In the genomic region with DNA sequence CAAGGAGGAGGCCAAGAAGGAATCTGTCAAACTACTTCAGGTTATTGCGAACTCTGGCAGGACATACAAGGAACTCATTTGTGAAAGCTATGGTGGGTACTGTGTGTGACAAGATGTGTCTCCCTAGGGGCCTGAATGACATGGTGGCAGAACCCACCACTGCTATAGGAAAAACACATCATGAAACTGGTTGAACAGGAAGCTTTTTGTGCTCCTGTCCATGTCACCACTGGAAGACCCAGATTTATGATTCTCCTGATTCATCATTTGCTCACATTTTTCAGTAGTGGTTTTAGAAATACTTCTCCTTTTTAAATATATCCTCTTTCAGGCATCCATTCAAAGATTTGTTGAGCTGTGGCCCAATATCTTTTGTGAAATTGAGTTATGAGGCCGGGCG, we compare ENCODE assay signal across 29 cellular contexts. TPM values are rescaled to one million over a fixed set of nuclear protein-coding genes. Genes with fewer than 3 reads are reported as not detected.
A peak's percentile ranks its signal among the peaks of the same experiment; 100 is the strongest.
DNase-seq lines count a peak whose midpoint lies in the region; ATAC-seq, FAIRE-seq and TF ChIP-seq lines count a peak whose summit lies in the region.
"Had no signal": no experiment of that assay in that cellular context is flagged by ENCODE, and none has a peak within 500 bp of the region (broad histone marks: within the 10 kb centered on the region; RNA-seq: fewer than 3 reads in every experiment).

No MANE protein-coding gene starts in this region.

- no peak overlapping the region for H3K27ac ChIP-seq in HepG2 (ENCODE audit: extremely low read length, insufficient read depth, low read length)
- H3K27ac ChIP-seq: A549, ascending aorta, right lobe of liver had no signal

- TF ChIP-seq POLR2A in HepG2 (IDR thresholded peaks at IDR 0.05; ENCODE audit: insufficient read depth in 1 of 2, low read depth in 2 of 2, low read length in 2 of 2), result no peak

- no peaks in the 10 kb centered on the region for H3K79me2 ChIP-seq in HepG2 (ENCODE audit: insufficient read depth, low read length)

- H3K36me3 ChIP-seq in HepG2 (replicated peaks in 1 of 2; ENCODE audit: control insufficient read depth in 1 of 2, insufficient read depth in 2 of 2, low read length in 2 of 2) (no peaks in the 10 kb centered on the region), Caco-2 (ENCODE audit: control insufficient read depth, insufficient read depth, low read length) (no peaks in the 10 kb centered on the region)
- H3K36me3 ChIP-seq: ascending aorta, right lobe of liver had no signal

- BruUV-seq in HepG2 (replicated peaks; lab: Mats Ljungman, UMichigan), result no TSS peak
- no TSS peak for BruUV-seq in Caco-2 (replicated peaks; lab: Mats Ljungman, UMichigan)

- POLR2A ChIA-PET in activated B cell treated with CpG ODN at 0.5 μM for 24 hours (lab: Charles Lee) (interaction anchor here (0.6 to 4.4 kb wide), 14 partner anchors 14 to 1011 kb away, joined by 3 to 101 read pairs (median 4); a partner anchor contains a TSS), HepG2 (lab: Yijun Ruan, JAX) (interaction anchor here (3.0 kb wide), 1 partner anchor 24 kb away, joined by 14 read pairs; no protein-coding TSS in a partner anchor), Caco-2 (lab: Charles Lee) (no interaction called here)

- DNase-seq in stimulated activated naive CD8-positive, alpha-beta T cell treated with anti-CD3 and anti-CD28 coated beads, Interleukin-15, Interleukin-2, amounts not matched to agents 100 U/mL and 50 U/mL, for 24 hours, result no peak
- peak; percentile 73 to 98 for DNase-seq in NOMO-1 (lab: John Stamatoyannopoulos, UW; ENCODE audit: unreplicated experiment in 2 of 2)
- DNase-seq in activated B cell treated with CpG ODN at 0.5 μM for 24 hours, result no peak
- no peak for DNase-seq in HepG2 (ENCODE audit: low spot score)
- DNase-seq in Caco-2, result no peak
- DNase-seq: activated CD4-positive, alpha-beta T cell treated with anti-CD3 and anti-CD28 coated beads for 4 hours; activated CD8-positive, alpha-beta memory T cell treated with anti-CD3 and anti-CD28 coated beads, Interleukin-2, amount 10 ng/mL, durations not matched to agents 7 days and 5 days; caudate nucleus; dermis blood vessel endothelial cell; H9; KG1; left cardiac atrium; NCI-H1092 treated with DMSO at 0.1 percent for 48 hours; NCI-H2081; nephron progenitor cell; right lobe of liver; Right ventricle myocardium superior had no signal

- H3K27me3 Mint-ChIP-seq in stimulated activated naive CD8-positive, alpha-beta T cell treated with anti-CD3 and anti-CD28 coated beads, Interleukin-15, Interleukin-2, amounts not matched to agents 100 ng/mL and 50 ng/mL, for 24 hours, result no peaks in the 10 kb centered on the region
- H3K27me3 Mint-ChIP-seq in activated B cell treated with CpG ODN at 0.5 μM for 24 hours, result no peaks in the 10 kb centered on the region
- peaks cover 4% of the 10 kb centered on the region for H3K27me3 Mint-ChIP-seq in Caco-2 (ENCODE audit: insufficient read depth, unreplicated experiment)
- H3K27me3 Mint-ChIP-seq: activated naive CD8-positive, alpha-beta T cell had no signal

- CTCF ChIA-PET in activated B cell treated with CpG ODN at 0.5 μM for 24 hours (lab: Charles Lee), result interaction anchor here (1.4 kb wide), 1 partner anchor 15 kb away, joined by 3 read pairs; no protein-coding TSS in a partner anchor
- CTCF ChIA-PET in HepG2 (lab: Yijun Ruan, JAX; ENCODE audit: low intra/inter-chr PET ratio, low total read pairs), result no interaction called here
- CTCF ChIA-PET in Caco-2 (lab: Charles Lee), result no interaction called here

- ATAC-seq in stimulated activated naive CD8-positive, alpha-beta T cell treated with anti-CD3 and anti-CD28 coated beads, Interleukin-15, Interleukin-2, amounts not matched to agents 100 U/mL and 50 U/mL, for 24 hours, result no peak
- ATAC-seq in activated B cell treated with CpG ODN at 0.5 μM for 24 hours (ENCODE audit: low read depth) (peak; percentile 73), HepG2 (no peak), HG02623 (IDR thresholded peaks at IDR 0.05; ENCODE audit: unreplicated experiment) (no peak), GM21360 (IDR thresholded peaks at IDR 0.05; ENCODE audit: unreplicated experiment) (no peak)
- ATAC-seq: A549; activated CD8-positive, alpha-beta memory T cell treated with anti-CD3 and anti-CD28 coated beads, Interleukin-2, amount 10 ng/mL, durations not matched to agents 7 days and 5 days; left cardiac atrium; right lobe of liver had no signal

- peak overlapping the region; percentile 49 for H3K27ac Mint-ChIP-seq in stimulated activated naive CD8-positive, alpha-beta T cell treated with anti-CD3 and anti-CD28 coated beads, Interleukin-15, Interleukin-2, amounts not matched to agents 100 ng/mL and 50 ng/mL, for 24 hours
- H3K27ac Mint-ChIP-seq in activated B cell treated with CpG ODN at 0.5 μM for 24 hours (peak overlapping the region; percentile 84), Caco-2 (ENCODE audit: unreplicated experiment) (no peak overlapping the region)
- H3K27ac Mint-ChIP-seq: H9, mesothelial cell of epicardium, nephron progenitor cell had no signal

- no peak for FAIRE-seq in HepG2 (lab: Jason Lieb, UNC)
- FAIRE-seq: A549 had no signal

- H3K4me1 ChIP-seq in HepG2 (ENCODE audit: insufficient read depth, low read length) (peaks cover 60% of the 10 kb centered on the region), Caco-2 (peaks cover 10% of the 10 kb centered on the region)
- H3K4me1 ChIP-seq: ascending aorta had no signal

- in situ Hi-C loops in HepG2 (cut with HindIII; ENCODE audit: extremely low pct_ligation_motif_present, low pct_unique_long_range_greater_than_20kb), result no loop called here

- 93% methylated on average over 3 of the region's 3 CpGs for WGBS in HepG2 (ENCODE audit: low lambda C conversion rate)

- H3K9ac ChIP-seq in HepG2 (ENCODE audit: insufficient read depth, low read depth, low read length), result no peak overlapping the region

- TF ChIP-seq EP300 in HepG2 (IDR thresholded peaks at IDR 0.05; ENCODE audit: low read depth in 2 of 2, low read length in 2 of 2) (no peak), HepG2 (CRISPR knock-in tag; IDR thresholded peaks at IDR 0.05; ENCODE audit: borderline replicate concordance) (no peak)

- no peak overlapping the region for H3K4me3 ChIP-seq in HepG2 (replicated peaks in 1 of 3; ENCODE audit: insufficient read depth in 1 of 3, low read depth in 2 of 3, low read length in 3 of 3)
- H3K4me3 ChIP-seq in Caco-2 (ENCODE audit: low read depth, low read length), result no peak overlapping the region
- H3K4me3 ChIP-seq: A549, ascending aorta, right lobe of liver had no signal

- H3K9me3 ChIP-seq in HepG2 (ENCODE audit: low read length) (no peaks in the 10 kb centered on the region), Caco-2 (no peaks in the 10 kb centered on the region)
- H3K9me3 ChIP-seq: A549, ascending aorta, right lobe of liver had no signal

- H3K4me2 ChIP-seq in HepG2 (ENCODE audit: low read depth, low read length), result no peak overlapping the region
- H3K4me2 ChIP-seq: A549 had no signal

- TF ChIP-seq CTCF in activated B cell treated with CpG ODN at 0.5 μM for 24 hours (IDR thresholded peaks at IDR 0.05), result no peak
- TF ChIP-seq CTCF in HepG2 (CRISPR knock-in tag; IDR thresholded peaks at IDR 0.05), result no peak
- no peak for TF ChIP-seq CTCF in Caco-2 (IDR thresholded peaks at IDR 0.05; ENCODE audit: insufficient read depth in 1 of 2, low read depth in 1 of 2, low read length in 1 of 2, severe bottlenecking in 1 of 2, unreplicated experiment in 1 of 2)

- no peaks in the 10 kb centered on the region for H3K36me3 Mint-ChIP-seq in stimulated activated naive CD8-positive, alpha-beta T cell treated with anti-CD3 and anti-CD28 coated beads, Interleukin-15, Interleukin-2, amounts not matched to agents 100 ng/mL and 50 ng/mL, for 24 hours (ENCODE audit: low read depth)
- H3K36me3 Mint-ChIP-seq in activated B cell treated with CpG ODN at 0.5 μM for 24 hours (ENCODE audit: low read depth) (no peaks in the 10 kb centered on the region), Caco-2 (ENCODE audit: insufficient read depth, unreplicated experiment) (peaks cover 4% of the 10 kb centered on the region)

- H3K9me3 Mint-ChIP-seq in stimulated activated naive CD8-positive, alpha-beta T cell treated with anti-CD3 and anti-CD28 coated beads, Interleukin-15, Interleukin-2, amounts not matched to agents 100 ng/mL and 50 ng/mL, for 24 hours, result no peaks in the 10 kb centered on the region
- H3K9me3 Mint-ChIP-seq in activated B cell treated with CpG ODN at 0.5 μM for 24 hours, result no peaks in the 10 kb centered on the region
- H3K9me3 Mint-ChIP-seq in Caco-2 (ENCODE audit: unreplicated experiment), result no peaks in the 10 kb centered on the region
- H3K9me3 Mint-ChIP-seq: H9, mesothelial cell of epicardium, nephron progenitor cell had no signal

- H2AFZ ChIP-seq in HepG2 (ENCODE audit: low read length), result no peak overlapping the region

- no peaks in the 10 kb centered on the region for H3K27me3 ChIP-seq in HepG2 (ENCODE audit: control insufficient read depth in 1 of 2, insufficient read depth in 2 of 2, low read length in 2 of 2)
- H3K27me3 ChIP-seq in Caco-2 (replicated peaks; ENCODE audit: control insufficient read depth, insufficient read depth, low read length), result no peaks in the 10 kb centered on the region
- H3K27me3 ChIP-seq: ascending aorta, right lobe of liver had no signal

- no peak overlapping the region for H3K4me3 Mint-ChIP-seq in stimulated activated naive CD8-positive, alpha-beta T cell treated with anti-CD3 and anti-CD28 coated beads, Interleukin-15, Interleukin-2, amounts not matched to agents 100 ng/mL and 50 ng/mL, for 24 hours
- peak overlapping the region; percentile 69 for H3K4me3 Mint-ChIP-seq in activated B cell treated with CpG ODN at 0.5 μM for 24 hours
- no peak overlapping the region for H3K4me3 Mint-ChIP-seq in Caco-2 (ENCODE audit: unreplicated experiment)
- H3K4me3 Mint-ChIP-seq: activated CD8-positive, alpha-beta memory T cell treated with anti-CD3 and anti-CD28 coated beads, Interleukin-2, amount 10 ng/mL, durations not matched to agents 7 days and 5 days; H9; mesothelial cell of epicardium; nephron progenitor cell had no signal

- intact Hi-C loops in activated B cell treated with CpG ODN at 0.5 μM for 24 hours (cut with micrococcal nuclease), result loop anchor here (1.0 to 2.0 kb wide), 2 partner anchors 15 to 24 kb away; a partner anchor contains a TSS
- intact Hi-C loops in HepG2 (cut with micrococcal nuclease; ENCODE audit: unreplicated experiment), result no loop called here
- intact Hi-C loops in Caco-2 (cut with micrococcal nuclease; ENCODE audit: unreplicated experiment), result no loop called here

- H4K20me1 ChIP-seq in HepG2 (ENCODE audit: insufficient read depth, low read length), result no peaks in the 10 kb centered on the region

- peaks cover 43% of the 10 kb centered on the region for H3K4me1 Mint-ChIP-seq in stimulated activated naive CD8-positive, alpha-beta T cell treated with anti-CD3 and anti-CD28 coated beads, Interleukin-15, Interleukin-2, amounts not matched to agents 100 ng/mL and 50 ng/mL, for 24 hours (ENCODE audit: low read depth)
- H3K4me1 Mint-ChIP-seq in activated B cell treated with CpG ODN at 0.5 μM for 24 hours (peaks cover 52% of the 10 kb centered on the region), Caco-2 (ENCODE audit: low read depth, unreplicated experiment) (peaks cover 7% of the 10 kb centered on the region)

- TF ChIP-seq RAD21 in HepG2 (CRISPR knock-in tag; IDR thresholded peaks at IDR 0.05), result no peak

RNA-seq across cellular contexts. Expression of a gene that starts 23.6 kb away (rescaled TPM):
- total RNA-seq in activated B cell treated with CpG ODN at 0.5 μM for 24 hours, result 18.1 and 19.9 TPM in 2 replicates
- total RNA-seq in HepG2 (2016; rRNA removed; fragmentation: Illumina TruSeq; extraction: Trizol), result not detected in 2 replicates
- not detected in 2 replicates for total RNA-seq in HepG2 (2016; cell fraction: cytosol; rRNA removed; fragmentation: Illumina TruSeq; extraction: Trizol; ENCODE audit: low read depth)
- total RNA-seq in HepG2 (2016; cell fraction: insoluble cytoplasmic fraction; rRNA removed; fragmentation: Illumina TruSeq; extraction: Trizol), result 0.35 TPM in 1 of 2 replicates, not detected in the other
- not detected in 2 replicates for total RNA-seq in HepG2 (2016; cell fraction: membrane; rRNA removed; fragmentation: Illumina TruSeq; extraction: Trizol)
- not detected in 2 replicates for total RNA-seq in HepG2 (2016; cell fraction: nucleus; rRNA removed; fragmentation: Illumina TruSeq; extraction: Trizol)
- 0.69 and 1.1 TPM in 2 replicates for polyA plus RNA-seq in HepG2 (2011; rRNA removed)
- 0.37 and 0.52 TPM in 2 replicates for polyA plus RNA-seq in HepG2 (2011; cell fraction: cytosol; rRNA removed)
- polyA plus RNA-seq in HepG2 (2011; cell fraction: nucleus; rRNA removed), result 5.8 and 7.5 TPM in 2 replicates
- 0.35 and 1.7 TPM in 2 replicates for polyA plus RNA-seq in HepG2 (2012)
- not detected in 2 replicates for polyA plus RNA-seq in HepG2 (2016; cell fraction: cytosol; fragmentation: Illumina TruSeq; extraction: Trizol; ENCODE audit: low read depth)
- polyA plus RNA-seq in HepG2 (2016; cell fraction: insoluble cytoplasmic fraction; fragmentation: Illumina TruSeq; extraction: Trizol; ENCODE audit: low read depth), result not detected in 2 replicates
- polyA plus RNA-seq in HepG2 (2016; cell fraction: membrane; fragmentation: Illumina TruSeq; extraction: Trizol; ENCODE audit: low read depth), result not detected in 2 replicates
- polyA plus RNA-seq in HepG2 (2016; cell fraction: nucleus; fragmentation: Illumina TruSeq; extraction: Trizol; ENCODE audit: insufficient read depth, low read depth), result not detected in 2 replicates
- 2.2 TPM in 1 of 2 replicates, not detected in the other for polyA minus RNA-seq in HepG2 (2011; rRNA and poly(A)+ RNA removed; ENCODE audit: low replicate concordance)
- not detected in 2 replicates for polyA minus RNA-seq in HepG2 (2011; cell fraction: cytosol; rRNA and poly(A)+ RNA removed)
- polyA minus RNA-seq in HepG2 (2011; cell fraction: nucleus; rRNA and poly(A)+ RNA removed), result 1.7 TPM in 1 of 2 replicates, not detected in the other
- 0.37 TPM in 1 of 2 replicates, not detected in the other for total RNA-seq in Caco-2 (2022)
- total RNA-seq: ascending aorta, dermis blood vessel endothelial cell had no signal

RNA-seq across cellular contexts. Expression of a gene that starts 23.9 kb away (rescaled TPM):
- 4.6 and 4.8 TPM in 2 replicates for total RNA-seq in activated B cell treated with CpG ODN at 0.5 μM for 24 hours
- 12.6 and 13.8 TPM in 2 replicates for total RNA-seq in HepG2 (2016; rRNA removed; fragmentation: Illumina TruSeq; extraction: Trizol)
- 9.7 and 10.8 TPM in 2 replicates for total RNA-seq in HepG2 (2016; cell fraction: cytosol; rRNA removed; fragmentation: Illumina TruSeq; extraction: Trizol; ENCODE audit: low read depth)
- 11.0 and 12.5 TPM in 2 replicates for total RNA-seq in HepG2 (2016; cell fraction: insoluble cytoplasmic fraction; rRNA removed; fragmentation: Illumina TruSeq; extraction: Trizol)
- 11.8 and 17.4 TPM in 2 replicates for total RNA-seq in HepG2 (2016; cell fraction: membrane; rRNA removed; fragmentation: Illumina TruSeq; extraction: Trizol)
- 5.8 and 7.3 TPM in 2 replicates for total RNA-seq in HepG2 (2016; cell fraction: nucleus; rRNA removed; fragmentation: Illumina TruSeq; extraction: Trizol)
- 20.2 and 22.3 TPM in 2 replicates for polyA plus RNA-seq in HepG2 (2011; rRNA removed)
- 23.3 and 31.3 TPM in 2 replicates for polyA plus RNA-seq in HepG2 (2011; cell fraction: cytosol; rRNA removed)
- 16.1 and 17.2 TPM in 2 replicates for polyA plus RNA-seq in HepG2 (2011; cell fraction: nucleus; rRNA removed)
- 14.0 and 14.1 TPM in 2 replicates for polyA plus RNA-seq in HepG2 (2012)
- 17.0 and 20.1 TPM in 2 replicates for polyA plus RNA-seq in HepG2 (2016; cell fraction: cytosol; fragmentation: Illumina TruSeq; extraction: Trizol; ENCODE audit: low read depth)
- 14.9 and 21.4 TPM in 2 replicates for polyA plus RNA-seq in HepG2 (2016; cell fraction: insoluble cytoplasmic fraction; fragmentation: Illumina TruSeq; extraction: Trizol; ENCODE audit: low read depth)
- 17.6 and 20.4 TPM in 2 replicates for polyA plus RNA-seq in HepG2 (2016; cell fraction: membrane; fragmentation: Illumina TruSeq; extraction: Trizol; ENCODE audit: low read depth)
- polyA plus RNA-seq in HepG2 (2016; cell fraction: nucleus; fragmentation: Illumina TruSeq; extraction: Trizol; ENCODE audit: insufficient read depth, low read depth), result 14.6 and 19.8 TPM in 2 replicates
- polyA minus RNA-seq in HepG2 (2011; rRNA and poly(A)+ RNA removed; ENCODE audit: low replicate concordance), result 19.3 and 62.1 TPM in 2 replicates
- 18.5 and 20.3 TPM in 2 replicates for polyA minus RNA-seq in HepG2 (2011; cell fraction: cytosol; rRNA and poly(A)+ RNA removed)
- 5.9 and 6.3 TPM in 2 replicates for polyA minus RNA-seq in HepG2 (2011; cell fraction: nucleus; rRNA and poly(A)+ RNA removed)
- 3.5 and 4.4 TPM in 2 replicates for total RNA-seq in Caco-2 (2022)

RNA-seq across cellular contexts. Expression of a gene that starts 32.8 kb away (rescaled TPM):
- total RNA-seq in activated B cell treated with CpG ODN at 0.5 μM for 24 hours (not detected in 2 replicates), HepG2 (2016; rRNA removed; fragmentation: Illumina TruSeq; extraction: Trizol) (165 TPM in 1 of 2 replicates, not detected in the other), Caco-2 (2022) (16.3 TPM in 1 of 2 replicates, not detected in the other)
- total RNA-seq in HepG2 (2016; cell fraction: cytosol; rRNA removed; fragmentation: Illumina TruSeq; extraction: Trizol; ENCODE audit: low read depth), result 252 and 278 TPM in 2 replicates
- 103 and 268 TPM in 2 replicates for total RNA-seq in HepG2 (2016; cell fraction: insoluble cytoplasmic fraction; rRNA removed; fragmentation: Illumina TruSeq; extraction: Trizol)
- 148 TPM in 1 of 2 replicates, not detected in the other for total RNA-seq in HepG2 (2016; cell fraction: membrane; rRNA removed; fragmentation: Illumina TruSeq; extraction: Trizol)
- total RNA-seq in HepG2 (2016; cell fraction: nucleus; rRNA removed; fragmentation: Illumina TruSeq; extraction: Trizol), result 2,234 and 2,499 TPM in 2 replicates
- polyA plus RNA-seq in HepG2 (2011; rRNA removed), result not detected in 2 replicates
- not detected in 2 replicates for polyA plus RNA-seq in HepG2 (2011; cell fraction: cytosol; rRNA removed)
- under 0.01 TPM in 1 of 2 replicates, not detected in the other for polyA plus RNA-seq in HepG2 (2011; cell fraction: nucleus; rRNA removed)
- not detected in 2 replicates for polyA plus RNA-seq in HepG2 (2012)
- not detected in 2 replicates for polyA plus RNA-seq in HepG2 (2016; cell fraction: cytosol; fragmentation: Illumina TruSeq; extraction: Trizol; ENCODE audit: low read depth)
- not detected in 2 replicates for polyA plus RNA-seq in HepG2 (2016; cell fraction: insoluble cytoplasmic fraction; fragmentation: Illumina TruSeq; extraction: Trizol; ENCODE audit: low read depth)
- polyA plus RNA-seq in HepG2 (2016; cell fraction: membrane; fragmentation: Illumina TruSeq; extraction: Trizol; ENCODE audit: low read depth), result not detected in 2 replicates
- not detected in 2 replicates for polyA plus RNA-seq in HepG2 (2016; cell fraction: nucleus; fragmentation: Illumina TruSeq; extraction: Trizol; ENCODE audit: insufficient read depth, low read depth)
- under 0.01 TPM in 2 replicates for polyA minus RNA-seq in HepG2 (2011; rRNA and poly(A)+ RNA removed; ENCODE audit: low replicate concordance)
- 1,580 and 1,780 TPM in 2 replicates for polyA minus RNA-seq in HepG2 (2011; cell fraction: cytosol; rRNA and poly(A)+ RNA removed)
- under 0.01 TPM in 2 replicates for polyA minus RNA-seq in HepG2 (2011; cell fraction: nucleus; rRNA and poly(A)+ RNA removed)
- total RNA-seq: activated CD8-positive, alpha-beta memory T cell treated with anti-CD3 and anti-CD28 coated beads, Interleukin-2, amount 10 ng/mL, durations not matched to agents 7 days and 5 days; ascending aorta; dermis blood vessel endothelial cell; H9; left cardiac atrium; mesothelial cell of epicardium; NCI-H460; right lobe of liver; Right ventricle myocardium superior; subcutaneous adipose tissue; T-helper 1 cell treated with Interleukin-12 subunit alpha and Interleukin-12 subunit beta and Interleukin-4 antibody, amounts not matched to agents 30 ng/mL and 1 ng/mL, for 36 hours; ureter had no signal
- polyA plus RNA-seq: A549, BJ had no signal

RNA-seq across cellular contexts. Expression of a gene that starts 41.5 kb away (rescaled TPM):
- total RNA-seq in activated B cell treated with CpG ODN at 0.5 μM for 24 hours (1.00 and 1.8 TPM in 2 replicates), HepG2 (2016; rRNA removed; fragmentation: Illumina TruSeq; extraction: Trizol) (53.7 and 72.9 TPM in 2 replicates), Caco-2 (2022) (61.0 and 63.2 TPM in 2 replicates)
- 9.7 and 10.2 TPM in 2 replicates for total RNA-seq in HepG2 (2016; cell fraction: cytosol; rRNA removed; fragmentation: Illumina TruSeq; extraction: Trizol; ENCODE audit: low read depth)
- 54.6 and 71.7 TPM in 2 replicates for total RNA-seq in HepG2 (2016; cell fraction: insoluble cytoplasmic fraction; rRNA removed; fragmentation: Illumina TruSeq; extraction: Trizol)
- total RNA-seq in HepG2 (2016; cell fraction: membrane; rRNA removed; fragmentation: Illumina TruSeq; extraction: Trizol), result 15.0 and 17.3 TPM in 2 replicates
- total RNA-seq in HepG2 (2016; cell fraction: nucleus; rRNA removed; fragmentation: Illumina TruSeq; extraction: Trizol), result 38.6 and 44.7 TPM in 2 replicates
- polyA plus RNA-seq in HepG2 (2011; rRNA removed), result 18.7 and 29.7 TPM in 2 replicates
- polyA plus RNA-seq in HepG2 (2011; cell fraction: cytosol; rRNA removed), result 19.6 and 27.5 TPM in 2 replicates
- polyA plus RNA-seq in HepG2 (2011; cell fraction: nucleus; rRNA removed), result 24.9 and 38.1 TPM in 2 replicates
- polyA plus RNA-seq in HepG2 (2012), result 10.5 and 22.4 TPM in 2 replicates
- polyA plus RNA-seq in HepG2 (2016; cell fraction: cytosol; fragmentation: Illumina TruSeq; extraction: Trizol; ENCODE audit: low read depth), result 4.1 and 4.3 TPM in 2 replicates
- 53.4 and 53.6 TPM in 2 replicates for polyA plus RNA-seq in HepG2 (2016; cell fraction: insoluble cytoplasmic fraction; fragmentation: Illumina TruSeq; extraction: Trizol; ENCODE audit: low read depth)
- polyA plus RNA-seq in HepG2 (2016; cell fraction: membrane; fragmentation: Illumina TruSeq; extraction: Trizol; ENCODE audit: low read depth), result 7.5 and 8.7 TPM in 2 replicates
- 60.0 and 62.0 TPM in 2 replicates for polyA plus RNA-seq in HepG2 (2016; cell fraction: nucleus; fragmentation: Illumina TruSeq; extraction: Trizol; ENCODE audit: insufficient read depth, low read depth)
- polyA minus RNA-seq in HepG2 (2011; rRNA and poly(A)+ RNA removed; ENCODE audit: low replicate concordance), result 31.3 and 83.4 TPM in 2 replicates
- polyA minus RNA-seq in HepG2 (2011; cell fraction: cytosol; rRNA and poly(A)+ RNA removed), result 16.1 and 23.2 TPM in 2 replicates
- 17.5 and 27.9 TPM in 2 replicates for polyA minus RNA-seq in HepG2 (2011; cell fraction: nucleus; rRNA and poly(A)+ RNA removed)

Comparison
In these comparisons a context has a peak if more than half of its experiments do, and no peak if none do; other contexts are left out.
1. DNase-seq: peak in NOMO-1 (2 of 2); none in stimulated activated naive CD8-positive, alpha-beta T cell treated with anti-CD3 and anti-CD28 coated beads, Interleukin-15, Interleukin-2, amounts not matched to agents 100 U/mL and 50 U/mL, for 24 hours (single experiment), activated B cell treated with CpG ODN at 0.5 μM for 24 hours (single experiment), HepG2 (single experiment) and Caco-2 (0 of 2).
2. RNA of a gene that starts 23.6 kb away (total RNA-seq): 18.1 to 19.9 TPM in activated B cell treated with CpG ODN at 0.5 μM for 24 hours; 0.37 TPM in Caco-2 and 0.35 TPM in HepG2; every median in the first group is over 10 times any median in the second.